ENCODE assay signal across 14 cellular contexts in genomic region chr11:14411818-14412217, GRCh38. TPM values are rescaled to one million over a fixed set of nuclear protein-coding genes. Genes with fewer than 3 reads are reported as not detected.
DNase-seq lines count a peak whose midpoint lies in the region; ATAC-seq lines count a peak whose summit lies in the region.
"Had no signal": no experiment of that assay in that cellular context is flagged by ENCODE, and none has a peak within 500 bp of the region (broad histone marks: within the 10 kb centered on the region; RNA-seq: fewer than 3 reads in every experiment).

No MANE protein-coding gene starts in this region.

- POLR2A ChIA-PET in naive thymus-derived CD4-positive, alpha-beta T cell (lab: Charles Lee) = no interaction called here

- no peak for ATAC-seq in stimulated activated naive CD8-positive, alpha-beta T cell treated with anti-CD3 and anti-CD28 coated beads, Interleukin-15, amount 100 ng/mL, for 72 hours
- ATAC-seq in GM21526 (IDR thresholded peaks at IDR 0.05; ENCODE audit: low FRiP score, unreplicated experiment) = no peak
- ATAC-seq in naive thymus-derived CD4-positive, alpha-beta T cell = no peak

- peaks cover 74% of the 10 kb centered on the region for H3K4me1 Mint-ChIP-seq in stimulated activated naive CD8-positive, alpha-beta T cell treated with anti-CD3 and anti-CD28 coated beads, Interleukin-15, amount 100 ng/mL, for 72 hours
- H3K4me1 Mint-ChIP-seq in naive thymus-derived CD4-positive, alpha-beta T cell = peaks cover 12 to 57% (median 22%) of the 10 kb centered on the region in 7 donors

- intact Hi-C loops in naive thymus-derived CD4-positive, alpha-beta T cell (cut with micrococcal nuclease) = no loop called here

- H3K4me3 ChIP-seq in ACC112 (ENCODE audit: low read depth, low read length) (no peak overlapping the region), mesodermal cell (ENCODE audit: extremely low read depth, insufficient read depth, low read length, poor library complexity, severe bottlenecking) (no peak overlapping the region)
- H3K4me3 ChIP-seq in naive thymus-derived CD4-positive, alpha-beta T cell (ENCODE audit: low read length) = no peak overlapping the region
- H3K4me3 ChIP-seq: cardiac muscle cell, heart left ventricle, thyroid gland had no signal

- H3K27me3 Mint-ChIP-seq in stimulated activated naive CD8-positive, alpha-beta T cell treated with anti-CD3 and anti-CD28 coated beads, Interleukin-15, amount 100 ng/mL, for 72 hours = no peaks in the 10 kb centered on the region
- H3K27me3 Mint-ChIP-seq in naive thymus-derived CD4-positive, alpha-beta T cell = no peaks in the 10 kb centered on the region
- H3K27me3 Mint-ChIP-seq: B cell had no signal

- H3K36me3 ChIP-seq in ACC112 (ENCODE audit: insufficient read depth, low read length) (no peaks in the 10 kb centered on the region), mesodermal cell (ENCODE audit: control insufficient read depth, insufficient read depth, low read length) (no peaks in the 10 kb centered on the region)
- no peaks in the 10 kb centered on the region for H3K36me3 ChIP-seq in naive thymus-derived CD4-positive, alpha-beta T cell (ENCODE audit: control insufficient read depth in 2 of 3, insufficient read depth in 3 of 3, low read length in 3 of 3)
- H3K36me3 ChIP-seq: cardiac muscle cell, heart left ventricle, thyroid gland had no signal

- no peak overlapping the region for H2AFZ ChIP-seq in ACC112 (ENCODE audit: low read length, unreplicated experiment)

- H3K4me1 ChIP-seq in ACC112 (ENCODE audit: control insufficient read depth, insufficient read depth, low read length, unreplicated experiment) = peaks cover 47% of the 10 kb centered on the region
- peaks cover 24% of the 10 kb centered on the region for H3K4me1 ChIP-seq in mesodermal cell (ENCODE audit: control insufficient read depth, insufficient read depth, low read length, poor library complexity, severe bottlenecking)
- peaks cover 12 to 30% of the 10 kb centered on the region in 2 donors for H3K4me1 ChIP-seq in naive thymus-derived CD4-positive, alpha-beta T cell (ENCODE audit: control insufficient read depth in 2 of 2, insufficient read depth in 2 of 2, low read length in 2 of 2)
- H3K4me1 ChIP-seq: thyroid gland had no signal

- H3K27ac Mint-ChIP-seq in stimulated activated naive CD8-positive, alpha-beta T cell treated with anti-CD3 and anti-CD28 coated beads, Interleukin-15, amount 100 ng/mL, for 72 hours = peak overlapping the region in 1 of 2 donors; percentile 36
- H3K27ac Mint-ChIP-seq in naive thymus-derived CD4-positive, alpha-beta T cell = no peak overlapping the region
- H3K27ac Mint-ChIP-seq: B cell, nephron had no signal

- CTCF ChIA-PET in naive thymus-derived CD4-positive, alpha-beta T cell (lab: Charles Lee) = no interaction called here

- H3K4me3 Mint-ChIP-seq in stimulated activated naive CD8-positive, alpha-beta T cell treated with anti-CD3 and anti-CD28 coated beads, Interleukin-15, amount 100 ng/mL, for 72 hours = no peak overlapping the region
- H3K4me3 Mint-ChIP-seq in naive thymus-derived CD4-positive, alpha-beta T cell = no peak overlapping the region
- H3K4me3 Mint-ChIP-seq: B cell, nephron had no signal

- H3K27ac ChIP-seq in ACC112 (ENCODE audit: low read depth, low read length) = peak overlapping the region; percentile 79
- peak overlapping the region; percentile 46 for H3K27ac ChIP-seq in mesodermal cell (ENCODE audit: low read depth, low read length, severe bottlenecking)
- no peak overlapping the region for H3K27ac ChIP-seq in naive thymus-derived CD4-positive, alpha-beta T cell (ENCODE audit: low read depth, low read length)
- H3K27ac ChIP-seq: cardiac muscle cell, heart left ventricle, thyroid gland had no signal

- H3K79me2 ChIP-seq in ACC112 (ENCODE audit: control insufficient read depth, insufficient read depth, low read length, unreplicated experiment) = no peaks in the 10 kb centered on the region

- no peaks in the 10 kb centered on the region for H3K9me3 Mint-ChIP-seq in stimulated activated naive CD8-positive, alpha-beta T cell treated with anti-CD3 and anti-CD28 coated beads, Interleukin-15, amount 100 ng/mL, for 72 hours
- no peaks in the 10 kb centered on the region for H3K9me3 Mint-ChIP-seq in naive thymus-derived CD4-positive, alpha-beta T cell
- H3K9me3 Mint-ChIP-seq: nephron had no signal

- H3K36me3 Mint-ChIP-seq in naive thymus-derived CD4-positive, alpha-beta T cell = peaks cover 0 to 4% (median 0%) of the 10 kb centered on the region in 5 donors

- DNase-seq in M059J (ENCODE audit: low read depth) (peak; percentile 97), dedifferentiated amniotic fluid mesenchymal stem cell (ENCODE audit: extremely low spot score) (peak; percentile 87), RPMI8226 (no peak)
- no peak for DNase-seq in stimulated activated naive CD8-positive, alpha-beta T cell treated with anti-CD3 and anti-CD28 coated beads, Interleukin-15, amount 100 ng/mL, for 72 hours
- DNase-seq in naive thymus-derived CD4-positive, alpha-beta T cell = no peak
- DNase-seq: NCI-H510A treated with DMSO at 0.1 percent for 48 hours, thyroid gland had no signal

- H3K27me3 ChIP-seq in ACC112 (ENCODE audit: insufficient read depth, low read length) = no peaks in the 10 kb centered on the region
- H3K27me3 ChIP-seq in naive thymus-derived CD4-positive, alpha-beta T cell (ENCODE audit: control insufficient read depth in 2 of 2, insufficient read depth in 2 of 2, low read length in 2 of 2) = no peaks in the 10 kb centered on the region
- H3K27me3 ChIP-seq: cardiac muscle cell, heart left ventricle, thyroid gland had no signal

- H3K9me3 ChIP-seq in mesodermal cell (ENCODE audit: control insufficient read depth, low read length) = no peaks in the 10 kb centered on the region
- no peaks in the 10 kb centered on the region for H3K9me3 ChIP-seq in naive thymus-derived CD4-positive, alpha-beta T cell (ENCODE audit: control insufficient read depth in 2 of 3, low read length in 3 of 3)
- H3K9me3 ChIP-seq: heart left ventricle, thyroid gland had no signal

RNA-seq across cellular contexts. Expression of gene RRAS2, which starts 52.8 kb away (rescaled TPM):
- 127 and 143 TPM in 2 replicates for total RNA-seq in M059J (2014; rRNA removed; shearing (Covaris generic))
- 47.5 TPM for polyA plus RNA-seq in mesodermal cell (2013, experiment 1 of 2)
- 52.1 TPM for polyA plus RNA-seq in mesodermal cell (2013, experiment 2 of 2)
- 10 to 100 TPM; 12.6 to 55.3 (median 22.2) TPM for total RNA-seq in naive thymus-derived CD4-positive, alpha-beta T cell
- polyA plus RNA-seq in naive thymus-derived CD4-positive, alpha-beta T cell = 1 to 10 TPM; 6.0 to 8.3 TPM

Comparison
In these comparisons a context has a peak if more than half of its experiments do, and no peak if none do; other contexts are left out.
1. DNase-seq: peak in M059J (single experiment) and dedifferentiated amniotic fluid mesenchymal stem cell (single experiment); none in stimulated activated naive CD8-positive, alpha-beta T cell treated with anti-CD3 and anti-CD28 coated beads, Interleukin-15, amount 100 ng/mL, for 72 hours (0 of 2), RPMI8226 (single experiment) and naive thymus-derived CD4-positive, alpha-beta T cell (0 of 9).